Comparison of ENCODE assay signal across 1 cellular context in genomic region chr4:40840985-40841571, GRCh38.
TF ChIP-seq lines count a peak whose summit lies in the region.

No MANE protein-coding gene starts in this region.

TF ChIP-seq in HepG2, 621 proteins besides CTCF, POLR2A, EP300 and RAD21 (continued from another document):
- TF ChIP-seq ZNF282 (IDR thresholded peaks at IDR 0.05; ENCODE audit: partially characterized antibody) (no peak), ZNF614 (CRISPR knock-in tag; IDR thresholded peaks at IDR 0.05; ENCODE audit: borderline replicate concordance) (0 out of 2 replicates have a peak, but pooled peaks have one; percentile 37), ZFP41 (CRISPR knock-in tag; IDR thresholded peaks at IDR 0.05; ENCODE audit: borderline replicate concordance) (no peak), POGZ (CRISPR knock-in tag; IDR thresholded peaks at IDR 0.05) (0 out of 2 replicates have a peak, but pooled peaks have one; percentile 22), ZSCAN9 (CRISPR knock-in tag; IDR thresholded peaks at IDR 0.05; ENCODE audit: borderline replicate concordance) (no peak), ZBTB7A (CRISPR knock-in tag; IDR thresholded peaks at IDR 0.05) (no peak), HBP1 (CRISPR knock-in tag; IDR thresholded peaks at IDR 0.05; ENCODE audit: low read depth) (no peak), ZNF180 (CRISPR knock-in tag; IDR thresholded peaks at IDR 0.05; ENCODE audit: borderline replicate concordance, low read depth) (no peak), DR1 (CRISPR knock-in tag; IDR thresholded peaks at IDR 0.05) (no peak), RERE (CRISPR knock-in tag; IDR thresholded peaks at IDR 0.05; ENCODE audit: low read depth) (no peak), RBAK (CRISPR knock-in tag; IDR thresholded peaks at IDR 0.05) (no peak), NR2F6 (IDR thresholded peaks at IDR 0.05) (no peak), NR2F6 (CRISPR knock-in tag; IDR thresholded peaks at IDR 0.05) (0 out of 2 replicates have a peak, but pooled peaks have one; percentile 16), ZBTB3 (CRISPR knock-in tag; IDR thresholded peaks at IDR 0.05; ENCODE audit: borderline replicate concordance, low read depth) (no peak), KDM2A (CRISPR knock-in tag; IDR thresholded peaks at IDR 0.05; ENCODE audit: borderline replicate concordance, low read depth) (0 out of 2 replicates have a peak, but pooled peaks have one; percentile 27), ZNF574 (CRISPR knock-in tag; IDR thresholded peaks at IDR 0.05) (0 out of 2 replicates have a peak, but pooled peaks have one; percentile 24), ZNF709 (CRISPR knock-in tag; IDR thresholded peaks at IDR 0.05) (no peak), ZNF557 (CRISPR knock-in tag; IDR thresholded peaks at IDR 0.05) (no peak), JUN (CRISPR knock-in tag; IDR thresholded peaks at IDR 0.05) (no peak), TBX2 (CRISPR knock-in tag; IDR thresholded peaks at IDR 0.05; ENCODE audit: borderline replicate concordance) (no peak), DRAP1 (CRISPR knock-in tag; IDR thresholded peaks at IDR 0.05) (no peak), HIC2 (CRISPR knock-in tag; IDR thresholded peaks at IDR 0.05; ENCODE audit: low read depth) (no peak), MAX (IDR thresholded peaks at IDR 0.05) (no peak), KMT2B (CRISPR knock-in tag; IDR thresholded peaks at IDR 0.05) (no peak), ZFAT (CRISPR knock-in tag; conservative IDR thresholded peaks at IDR 0.05) (no peak), PBX2 (CRISPR knock-in tag; IDR thresholded peaks at IDR 0.05) (no peak), MED1 (CRISPR knock-in tag; IDR thresholded peaks at IDR 0.05) (no peak), ZBTB20 (CRISPR knock-in tag; IDR thresholded peaks at IDR 0.05; ENCODE audit: borderline replicate concordance, low read depth) (no peak), XRCC5 (optimal IDR thresholded peaks at IDR 0.05; ENCODE audit: low read length) (peak; percentile 75), CREB3 (CRISPR knock-in tag; IDR thresholded peaks at IDR 0.05) (no peak), TEAD3 (CRISPR knock-in tag; optimal IDR thresholded peaks at IDR 0.05; ENCODE audit: borderline replicate concordance) (peak; percentile 87), ZBTB26 (CRISPR knock-in tag; IDR thresholded peaks at IDR 0.05; ENCODE audit: borderline replicate concordance) (0 out of 2 replicates have a peak, but pooled peaks have one; percentile 26), ZNF24 (IDR thresholded peaks at IDR 0.05) (no peak), TFAP4 (IDR thresholded peaks at IDR 0.05; ENCODE audit: borderline replicate concordance, low read depth) (peak; percentile 63; the same call in 1 of the 2 replicates), RARA (CRISPR knock-in tag; IDR thresholded peaks at IDR 0.05) (no peak), FOXO1 (CRISPR knock-in tag; IDR thresholded peaks at IDR 0.05) (peak; percentile 38; the same call in 1 of the 2 replicates), MIER3 (CRISPR knock-in tag; IDR thresholded peaks at IDR 0.05; ENCODE audit: borderline replicate concordance) (no peak), STAG1 (CRISPR knock-in tag; IDR thresholded peaks at IDR 0.05) (peak; percentile 52), NFRKB (IDR thresholded peaks at IDR 0.05) (no peak), ETV6 (CRISPR knock-in tag; conservative IDR thresholded peaks at IDR 0.05) (no peak), ZNF552 (CRISPR knock-in tag; IDR thresholded peaks at IDR 0.05; ENCODE audit: borderline replicate concordance) (no peak), SOX6 (IDR thresholded peaks at IDR 0.05) (no peak), SOX6 (CRISPR knock-in tag; IDR thresholded peaks at IDR 0.05) (no peak), ZNF724P (CRISPR knock-in tag; IDR thresholded peaks at IDR 0.05; ENCODE audit: borderline replicate concordance) (no peak), ZBTB2 (CRISPR knock-in tag; IDR thresholded peaks at IDR 0.05; ENCODE audit: low read depth) (no peak), FOSL2 (CRISPR knock-in tag; IDR thresholded peaks at IDR 0.05) (peak; percentile 47), ZBTB7B (CRISPR knock-in tag; IDR thresholded peaks at IDR 0.05) (no peak), ZNF772 (CRISPR knock-in tag; IDR thresholded peaks at IDR 0.05) (no peak)
TF ChIP-seq in HepG2: peak in this region for 24.
